In genomic region chr13:49258097-49258796, GRCh38 we compare ENCODE assay signal across 10 cellular contexts. TPM values are rescaled to one million over a fixed set of nuclear protein-coding genes. Genes with fewer than 3 reads are reported as not detected.
DNase-seq lines count a peak whose midpoint lies in the region; ATAC-seq, FAIRE-seq and TF ChIP-seq lines count a peak whose summit lies in the region.
"Had no signal": no experiment of that assay in that cellular context is flagged by ENCODE, and none has a peak within 500 bp of the region (broad histone marks: within the 10 kb centered on the region; RNA-seq: fewer than 3 reads in every experiment).

No MANE protein-coding gene starts in this region.

- DNase-seq in OCI-M1 (lab: John Stamatoyannopoulos, UW) (peak; percentile 74), esophagus squamous epithelium (lab: John Stamatoyannopoulos, UW) (no peak), small intestine (no peak), NK-92 (lab: John Stamatoyannopoulos, UW; ENCODE audit: unreplicated experiment) (no peak)
- DNase-seq: NCI-H69 had no signal

- no peak for TF ChIP-seq CTCF in esophagus squamous epithelium (IDR thresholded peaks at IDR 0.05)

- TF ChIP-seq POLR2A in esophagus squamous epithelium (IDR thresholded peaks at IDR 0.05): no peak

- H3K36me3 ChIP-seq in esophagus squamous epithelium: peaks cover 4 to 90% (median 12%) of the 10 kb centered on the region in 3 donors
- peaks cover 6 to 14% of the 10 kb centered on the region in 2 donors for H3K36me3 ChIP-seq in small intestine (ENCODE audit: control insufficient read depth in 2 of 2, insufficient read depth in 2 of 2, low read length in 2 of 2)

- 44 to 45% methylated on average over 3 of the region's 3 CpGs for WGBS in esophagus squamous epithelium, 2 donors
- 2 to 25% (median 15%) methylated on average over 3 of the region's 3 CpGs for WGBS in small intestine, 3 donors

- H3K4me3 ChIP-seq in GM08714 (ENCODE audit: low read length) (peak overlapping the region; percentile 45; the same call in 1 of the 2 replicates), esophagus squamous epithelium (peak overlapping the region in 3 of 4 donors; percentile 11 to 46 (median 30)), small intestine (ENCODE audit: low read depth in 1 of 2, low read length in 2 of 2) (peak overlapping the region in 1 of 2 donors; percentile 30)

- intact Hi-C loops in esophagus squamous epithelium (cut with DNase I): no loop called here

- FAIRE-seq in small intestine (lab: Jason Lieb, UNC): peak; percentile 49

- no peak for ATAC-seq in GM19397 (IDR thresholded peaks at IDR 0.05; ENCODE audit: unreplicated experiment)
- no peak for ATAC-seq in GM19328 (IDR thresholded peaks at IDR 0.05; ENCODE audit: unreplicated experiment)

- H3K27me3 ChIP-seq in esophagus squamous epithelium: no peaks in the 10 kb centered on the region
- no peaks in the 10 kb centered on the region for H3K27me3 ChIP-seq in small intestine (ENCODE audit: control insufficient read depth in 2 of 2, insufficient read depth in 2 of 2, low read length in 2 of 2)

- peaks cover 0 to 8% (median 4%) of the 10 kb centered on the region in 3 donors for H3K4me1 ChIP-seq in esophagus squamous epithelium
- peaks cover 0 to 4% of the 10 kb centered on the region in 2 donors for H3K4me1 ChIP-seq in small intestine (ENCODE audit: control insufficient read depth in 2 of 2, insufficient read depth in 1 of 2, low read depth in 1 of 2, low read length in 1 of 2)

- H3K27ac ChIP-seq in esophagus squamous epithelium (peak overlapping the region in 1 of 4 donors; percentile 59), small intestine (ENCODE audit: low read depth in 1 of 2, low read length in 1 of 2) (peak overlapping the region; percentile 26 to 78)

- H3K9me3 ChIP-seq in esophagus squamous epithelium (no peaks in the 10 kb centered on the region), small intestine (ENCODE audit: control insufficient read depth, low read depth) (no peaks in the 10 kb centered on the region)

RNA-seq across cellular contexts. Expression of gene CDADC1, which starts 10.5 kb away (rescaled TPM):
- 1 to 10 TPM; 1.1 to 4.0 (median 2.8) TPM for total RNA-seq in esophagus squamous epithelium
- polyA plus RNA-seq in small intestine: 1 to 10 TPM; 3.2 to 4.3 (median 3.4) TPM

RNA-seq across cellular contexts. Expression of gene MLNR, which starts 38.1 kb away (rescaled TPM):
- under 1 TPM in 1 of 4 donors, not detected in 3; 0.19 TPM for total RNA-seq in esophagus squamous epithelium
- not detected for polyA plus RNA-seq in small intestine
- total RNA-seq: Daoy, dermis microvascular lymphatic vessel endothelial cell had no signal
